Comparison of ENCODE assay signal across 29 cellular contexts in genomic region chr12:130200445-130200844, GRCh38. TPM values are rescaled to one million over a fixed set of nuclear protein-coding genes. Genes with fewer than 3 reads are reported as not detected.
"Had no signal": no experiment of that assay in that cellular context is flagged by ENCODE, and none has a peak within 500 bp of the region (broad histone marks: within the 10 kb centered on the region; RNA-seq: fewer than 3 reads in every experiment).

No MANE protein-coding gene starts in this region.

- H3K36me3 Mint-ChIP-seq: naive thymus-derived CD4-positive, alpha-beta T cell; natural killer cell treated with Interleukin-12 subunit alpha and Interleukin-12 subunit beta and Interleukin-15 and Interleukin-18, amount 100 ng/mL, for 72 hours; stimulated activated memory B cell treated with anti-CD40 and anti-IgM and Interleukin-4, amounts not matched to agents 10 μg/mL and 1 μg/mL and 100 μg/mL, for 72 hours had no signal

- H3K4me3 Mint-ChIP-seq: naive thymus-derived CD4-positive, alpha-beta T cell; natural killer cell treated with Interleukin-12 subunit alpha and Interleukin-12 subunit beta and Interleukin-15 and Interleukin-18, amount 100 ng/mL, for 72 hours; stimulated activated memory B cell treated with anti-CD40 and anti-IgM and Interleukin-4, amounts not matched to agents 10 μg/mL and 1 μg/mL and 100 μg/mL, for 72 hours; stimulated activated naive CD8-positive, alpha-beta T cell treated with anti-CD3 and anti-CD28 coated beads, Interleukin-15, amount 100 ng/mL, for 72 hours had no signal

- H3K27me3 Mint-ChIP-seq: stimulated activated memory B cell treated with anti-CD40 and anti-IgM and Interleukin-4, amounts not matched to agents 10 μg/mL and 1 μg/mL and 100 μg/mL, for 72 hours had no signal

- H3K4me1 ChIP-seq: left ventricle myocardium inferior, pancreas, prostate gland, testis, thyroid gland, transverse colon, upper lobe of right lung had no signal

- H3K36me3 ChIP-seq: left ventricle myocardium inferior, pancreas, prostate gland, thyroid gland, transverse colon, upper lobe of right lung had no signal

- H3K27ac ChIP-seq: left ventricle myocardium inferior, pancreas, prostate gland, testis, thyroid gland, transverse colon, upper lobe of right lung had no signal

- ATAC-seq: left colon; mucosa of descending colon; naive thymus-derived CD4-positive, alpha-beta T cell; natural killer cell treated with Interleukin-12 subunit alpha and Interleukin-12 subunit beta and Interleukin-15 and Interleukin-18, amount 100 ng/mL, for 72 hours; pancreas; sciatic nerve; stimulated activated memory B cell treated with anti-CD40 and anti-IgM and Interleukin-4, amounts not matched to agents 10 μg/mL and 1 μg/mL and 100 μg/mL, for 72 hours; stimulated activated naive CD8-positive, alpha-beta T cell treated with anti-CD3 and anti-CD28 coated beads, Interleukin-15, amount 100 ng/mL, for 72 hours; upper lobe of right lung had no signal

- DNase-seq: hippocampal formation; kidney glomerular epithelial cell; left colon; left ventricle myocardium inferior; mesendoderm; midbrain; mucosa of descending colon; naive thymus-derived CD4-positive, alpha-beta T cell; pancreas; retina; right cardiac atrium; small intestine; stimulated activated CD4-positive, alpha-beta T cell treated with anti-CD3 and anti-CD28 coated beads, Interleukin-1b, Interleukin-23, amount 100 ng/mL, for 48 hours; stimulated activated CD4-positive, alpha-beta T cell treated with anti-CD3 and anti-CD28 coated beads, Interleukin-2, amount 100 ng/mL, for 48 hours; stimulated activated CD4-positive, alpha-beta T cell treated with anti-CD3 and anti-CD28 coated beads, Interleukin-4, amount 100 ng/mL, for 4 hours; stimulated activated CD8-positive, alpha-beta memory T cell treated with anti-CD3 and anti-CD28 coated beads, Interleukin-4, amount 100 ng/mL, for 48 hours; stimulated activated naive CD4-positive, alpha-beta T cell treated with Interleukin-2 at 50 U/mL for 16 hours; stimulated activated naive CD8-positive, alpha-beta T cell treated with anti-CD3 and anti-CD28 coated beads, Interleukin-15, amount 100 ng/mL, for 72 hours; testis; thyroid gland; transverse colon; upper lobe of right lung had no signal

- H3K4me1 Mint-ChIP-seq: naive thymus-derived CD4-positive, alpha-beta T cell; stimulated activated memory B cell treated with anti-CD40 and anti-IgM and Interleukin-4, amounts not matched to agents 10 μg/mL and 1 μg/mL and 100 μg/mL, for 72 hours; stimulated activated naive CD8-positive, alpha-beta T cell treated with anti-CD3 and anti-CD28 coated beads, Interleukin-15, amount 100 ng/mL, for 72 hours had no signal

- H3K9me3 ChIP-seq: mucosa of descending colon, pancreas, prostate gland, testis, thyroid gland, transverse colon, upper lobe of right lung had no signal

- H3K27ac Mint-ChIP-seq: naive thymus-derived CD4-positive, alpha-beta T cell; natural killer cell treated with Interleukin-12 subunit alpha and Interleukin-12 subunit beta and Interleukin-15 and Interleukin-18, amount 100 ng/mL, for 72 hours; stimulated activated memory B cell treated with anti-CD40 and anti-IgM and Interleukin-4, amounts not matched to agents 10 μg/mL and 1 μg/mL and 100 μg/mL, for 72 hours had no signal

- H3K4me3 ChIP-seq: left ventricle myocardium inferior, lung, mucosa of descending colon, pancreas, prostate gland, testis, thyroid gland, transverse colon, upper lobe of right lung had no signal

- H3K27me3 ChIP-seq: pancreas, testis, thyroid gland, transverse colon had no signal

RNA-seq across cellular contexts. Expression of gene FZD10, which starts 38.2 kb away (rescaled TPM):
- total RNA-seq: myocyte; naive thymus-derived CD4-positive, alpha-beta T cell; natural killer cell treated with Interleukin-12 subunit alpha and Interleukin-12 subunit beta and Interleukin-15 and Interleukin-18, amount 100 ng/mL, for 72 hours had no signal
- polyA plus RNA-seq: naive thymus-derived CD4-positive, alpha-beta T cell; neural cell had no signal
